13 cellular contexts compared by ENCODE assay signal in genomic region chr1:42929434-42930177, GRCh38. TPM values are rescaled to one million over a fixed set of nuclear protein-coding genes. Genes with fewer than 3 reads are reported as not detected.
A peak's percentile ranks its signal among the peaks of the same experiment; 100 is the strongest.
DNase-seq lines count a peak whose midpoint lies in the region; ATAC-seq and TF ChIP-seq lines count a peak whose summit lies in the region.
"Had no signal": no experiment of that assay in that cellular context is flagged by ENCODE, and none has a peak within 500 bp of the region (broad histone marks: within the 10 kb centered on the region; RNA-seq: fewer than 3 reads in every experiment).

No MANE protein-coding gene starts in this region.

- POLR2A ChIA-PET in PC-3 (lab: Charles Lee; ENCODE audit: unreplicated experiment) = no interaction called here

- no peak overlapping the region for H3K4me2 ChIP-seq in PC-3 (ENCODE audit: low read length)

- H2AFZ ChIP-seq in PC-3 (ENCODE audit: low read length) = no peak overlapping the region

- H3K27me3 ChIP-seq in RWPE2 (ENCODE audit: insufficient read depth, poor library complexity, severe bottlenecking) (no peaks in the 10 kb centered on the region), PC-3 (ENCODE audit: low read length) (no peaks in the 10 kb centered on the region)

- TF ChIP-seq CTCF in RWPE2 (IDR thresholded peaks at IDR 0.05; ENCODE audit: poor library complexity, severe bottlenecking) = no peak
- no peak for TF ChIP-seq CTCF in endothelial cell (IDR thresholded peaks at IDR 0.05; ENCODE audit: unreplicated experiment)
- TF ChIP-seq CTCF in PC-3 (conservative IDR thresholded peaks at IDR 0.05; ENCODE audit: low read depth, low read length) = no peak

- H3K9me3 ChIP-seq in RWPE2 (ENCODE audit: severe bottlenecking) (no peaks in the 10 kb centered on the region), PC-3 (ENCODE audit: low read length) (no peaks in the 10 kb centered on the region)
- H3K9me3 ChIP-seq: left ventricle myocardium inferior had no signal

- H3K36me3 ChIP-seq in RWPE2 (ENCODE audit: low read depth) (peaks cover 91% of the 10 kb centered on the region), PC-3 (ENCODE audit: low read depth, low read length) (peaks cover 84% of the 10 kb centered on the region)

- no peak overlapping the region for H3K4me3 Mint-ChIP-seq in activated T-cell treated with anti-CD3 and anti-CD28 coated beads, Interleukin-2, amount 50 U/mL, for 24 hours
- peak overlapping the region; percentile 74 for H3K4me3 Mint-ChIP-seq in endothelial cell (ENCODE audit: unreplicated experiment)

- H3K9ac ChIP-seq in PC-3 (ENCODE audit: low read length) = no peak overlapping the region

- ATAC-seq in RWPE2 (ENCODE audit: low read depth) (no peak), sciatic nerve (no peak), PC-3 (no peak)
- ATAC-seq: esophagus mucosa had no signal

- CTCF ChIA-PET in PC-3 (lab: Charles Lee) = no interaction called here

- H3K4me3 ChIP-seq in RWPE2 (ENCODE audit: severe bottlenecking) = no peak overlapping the region
- no peak overlapping the region for H3K4me3 ChIP-seq in PC-3 (ENCODE audit: low read length)
- H3K4me3 ChIP-seq: left ventricle myocardium inferior had no signal

- H3K79me2 ChIP-seq in PC-3 (ENCODE audit: low read length) = peaks cover 40% of the 10 kb centered on the region

- peaks cover 66% of the 10 kb centered on the region for H3K4me1 Mint-ChIP-seq in activated T-cell treated with anti-CD3 and anti-CD28 coated beads, Interleukin-2, amount 50 U/mL, for 24 hours (ENCODE audit: low read depth)
- H3K4me1 Mint-ChIP-seq in endothelial cell (ENCODE audit: unreplicated experiment) = peaks cover 63% of the 10 kb centered on the region

- H3K27me3 Mint-ChIP-seq in activated T-cell treated with anti-CD3 and anti-CD28 coated beads, Interleukin-2, amount 50 U/mL, for 24 hours = no peaks in the 10 kb centered on the region
- peaks cover 25% of the 10 kb centered on the region for H3K27me3 Mint-ChIP-seq in endothelial cell (ENCODE audit: unreplicated experiment)

- H3K9me3 Mint-ChIP-seq in activated T-cell treated with anti-CD3 and anti-CD28 coated beads, Interleukin-2, amount 50 U/mL, for 24 hours = no peaks in the 10 kb centered on the region
- H3K9me3 Mint-ChIP-seq in endothelial cell (ENCODE audit: unreplicated experiment) = no peaks in the 10 kb centered on the region

- H3K27ac ChIP-seq in RWPE2 (ENCODE audit: poor library complexity, severe bottlenecking) (peak overlapping the region; percentile 99), PC-3 (ENCODE audit: low read length) (no peak overlapping the region)
- H3K27ac ChIP-seq: left ventricle myocardium inferior had no signal

- DNase-seq in activated T-cell treated with anti-CD3 and anti-CD28 coated beads, Interleukin-2, amount 50 U/mL, for 24 hours = no peak
- DNase-seq in activated T-cell treated with anti-CD3 and anti-CD28 coated beads, Interleukin-2, amount 50 U/mL, for 48 hours = no peak
- DNase-seq in RWPE2 (ENCODE audit: low spot score) (no peak), endothelial cell (ENCODE audit: low spot score) (no peak), sciatic nerve (ENCODE audit: low spot score) (peak; percentile 58), PC-3 (no peak), NCI-H1694 (lab: John Stamatoyannopoulos, UW) (no peak), activated gamma-delta T cell treated with Interleukin-2 at 50 U/mL for 16 hours (no peak)
- DNase-seq: hypothalamus, left ventricle myocardium inferior, NCI-H1436, NCI-H526 had no signal

- intact Hi-C loops in sciatic nerve (cut with DNase I) (no loop called here), PC-3 (cut with micrococcal nuclease) (no loop called here)

- peaks cover 96% of the 10 kb centered on the region for H3K36me3 Mint-ChIP-seq in activated T-cell treated with anti-CD3 and anti-CD28 coated beads, Interleukin-2, amount 50 U/mL, for 24 hours (ENCODE audit: low read depth)
- H3K36me3 Mint-ChIP-seq in endothelial cell (ENCODE audit: low read depth, unreplicated experiment) = peaks cover 67% of the 10 kb centered on the region

- H3K27ac Mint-ChIP-seq in activated T-cell treated with anti-CD3 and anti-CD28 coated beads, Interleukin-2, amount 50 U/mL, for 24 hours = peak overlapping the region; percentile 97
- peak overlapping the region; percentile 48 for H3K27ac Mint-ChIP-seq in endothelial cell (ENCODE audit: unreplicated experiment)

- no peaks in the 10 kb centered on the region for H4K20me1 ChIP-seq in PC-3 (ENCODE audit: low read length)

- no TSS peak for BruUV-seq in PC-3 (replicated peaks; lab: Mats Ljungman, UMichigan)

- no peaks in the 10 kb centered on the region for H3K9me2 ChIP-seq in PC-3 (replicated peaks; ENCODE audit: low read length)

- peaks cover 14% of the 10 kb centered on the region for H3F3A ChIP-seq in PC-3 (ENCODE audit: low read length, unreplicated experiment)

- peaks cover 34% of the 10 kb centered on the region for H3K4me1 ChIP-seq in RWPE2 (ENCODE audit: insufficient read depth, poor library complexity, severe bottlenecking)
- H3K4me1 ChIP-seq in PC-3 (ENCODE audit: insufficient read depth, low read length) = peaks cover 47% of the 10 kb centered on the region

RNA-seq across cellular contexts. Expression of gene SLC2A1, which starts 29.1 kb away (rescaled TPM):
- total RNA-seq in endothelial cell (ENCODE audit: unreplicated experiment) = 511 TPM
- 968 TPM for total RNA-seq in sciatic nerve
- 245 and 264 TPM in 2 replicates for total RNA-seq in PC-3 (2014; rRNA removed)
